24 cellular contexts compared by ENCODE assay signal in the genomic region with DNA sequence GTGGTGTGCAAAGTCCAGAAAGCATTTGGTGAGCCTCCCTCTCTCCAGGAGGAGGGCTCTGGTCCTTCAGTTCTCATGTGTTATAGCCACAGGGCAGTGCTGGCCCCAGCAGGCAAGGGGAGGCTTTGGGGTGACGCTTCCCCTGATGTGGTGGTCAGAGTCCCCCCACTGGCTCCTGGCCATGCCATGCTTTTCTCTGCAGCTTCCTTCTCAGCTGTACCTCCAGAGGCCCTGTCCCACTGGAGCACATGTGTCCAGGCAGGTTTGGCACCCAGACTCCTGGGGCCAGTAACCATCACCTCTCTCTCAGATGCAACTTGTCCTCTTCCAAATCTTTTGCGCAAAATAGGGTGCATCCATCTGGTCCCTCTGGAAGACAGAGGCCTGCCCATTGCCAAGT.
"Had no signal": no experiment of that assay in that cellular context is flagged by ENCODE, and none has a peak within 500 bp of the region (broad histone marks: within the 10 kb centered on the region; RNA-seq: fewer than 3 reads in every experiment).

No MANE protein-coding gene starts in this region.

- H3K27me3 ChIP-seq: foreskin keratinocyte, pancreas, right lobe of liver, tibial nerve had no signal

- H3K4me3 Mint-ChIP-seq: central memory CD8-positive, alpha-beta T cell; immature natural killer cell; naive B cell; neural crest cell; stimulated activated memory B cell treated with anti-CD40 and anti-IgM and Interleukin-4, amounts not matched to agents 10 μg/mL and 1 μg/mL and 100 μg/mL, for 72 hours; stimulated activated naive CD8-positive, alpha-beta T cell treated with anti-CD3 and anti-CD28 coated beads, Interleukin-15, Interleukin-2, amounts not matched to agents 100 ng/mL and 50 ng/mL, for 24 hours had no signal

- H3K9me3 ChIP-seq: pancreas, right lobe of liver, spleen, tibial nerve had no signal

- H3K36me3 ChIP-seq: pancreas, right lobe of liver, spleen, tibial nerve had no signal

- H3K27ac Mint-ChIP-seq: immature natural killer cell; naive B cell; progenitor cell of endocrine pancreas; stimulated activated memory B cell treated with anti-CD40 and anti-IgM and Interleukin-4, amounts not matched to agents 10 μg/mL and 1 μg/mL and 100 μg/mL, for 72 hours; stimulated activated naive CD8-positive, alpha-beta T cell treated with anti-CD3 and anti-CD28 coated beads, Interleukin-15, Interleukin-2, amounts not matched to agents 100 ng/mL and 50 ng/mL, for 24 hours had no signal

- H3K36me3 Mint-ChIP-seq: immature natural killer cell; naive B cell; stimulated activated memory B cell treated with anti-CD40 and anti-IgM and Interleukin-4, amounts not matched to agents 10 μg/mL and 1 μg/mL and 100 μg/mL, for 72 hours had no signal

- DNase-seq: cortex of kidney; dorsolateral prefrontal cortex; effector CD8-positive, alpha-beta T cell; foreskin keratinocyte; immature natural killer cell; kidney; left cardiac atrium; left ventricle myocardium superior; mesendoderm; naive B cell; nucleus accumbens; pancreas; right lobe of liver; spleen; stimulated activated CD4-positive, alpha-beta T cell treated with anti-CD3 and anti-CD28 coated beads, Interleukin-15, amount 100 ng/mL, for 24 hours; stimulated activated CD4-positive, alpha-beta T cell treated with anti-CD3 and anti-CD28 coated beads, Interleukin-1b, Interleukin-23, amount 100 ng/mL, for 48 hours; stimulated activated CD4-positive, alpha-beta T cell treated with anti-CD3 and anti-CD28 coated beads, Interleukin-4, amount 100 ng/mL, for 24 hours had no signal

- H3K4me3 ChIP-seq: dorsolateral prefrontal cortex, lung, pancreas, right lobe of liver, spleen, tibial nerve had no signal

- H3K27ac ChIP-seq: dorsolateral prefrontal cortex, foreskin keratinocyte, pancreas, right lobe of liver, spleen, tibial nerve had no signal

- H3K4me1 Mint-ChIP-seq: central memory CD8-positive, alpha-beta T cell; immature natural killer cell; naive B cell; stimulated activated memory B cell treated with anti-CD40 and anti-IgM and Interleukin-4, amounts not matched to agents 10 μg/mL and 1 μg/mL and 100 μg/mL, for 72 hours had no signal

- ATAC-seq: foreskin keratinocyte; left cardiac atrium; left ventricle myocardium superior; pancreas; right lobe of liver; stimulated activated memory B cell treated with anti-CD40 and anti-IgM and Interleukin-4, amounts not matched to agents 10 μg/mL and 1 μg/mL and 100 μg/mL, for 72 hours had no signal

- H3K9me3 Mint-ChIP-seq: central memory CD8-positive, alpha-beta T cell; immature natural killer cell; stimulated activated memory B cell treated with anti-CD40 and anti-IgM and Interleukin-4, amounts not matched to agents 10 μg/mL and 1 μg/mL and 100 μg/mL, for 72 hours; stimulated activated naive CD8-positive, alpha-beta T cell treated with anti-CD3 and anti-CD28 coated beads, Interleukin-15, Interleukin-2, amounts not matched to agents 100 ng/mL and 50 ng/mL, for 24 hours had no signal

- H3K4me1 ChIP-seq: foreskin keratinocyte, pancreas, right lobe of liver had no signal

- H3K27me3 Mint-ChIP-seq: stimulated activated memory B cell treated with anti-CD40 and anti-IgM and Interleukin-4, amounts not matched to agents 10 μg/mL and 1 μg/mL and 100 μg/mL, for 72 hours; stimulated activated naive CD8-positive, alpha-beta T cell treated with anti-CD3 and anti-CD28 coated beads, Interleukin-15, Interleukin-2, amounts not matched to agents 100 ng/mL and 50 ng/mL, for 24 hours had no signal
